ENCODE assay signal across 1 cellular context in the genomic region with DNA sequence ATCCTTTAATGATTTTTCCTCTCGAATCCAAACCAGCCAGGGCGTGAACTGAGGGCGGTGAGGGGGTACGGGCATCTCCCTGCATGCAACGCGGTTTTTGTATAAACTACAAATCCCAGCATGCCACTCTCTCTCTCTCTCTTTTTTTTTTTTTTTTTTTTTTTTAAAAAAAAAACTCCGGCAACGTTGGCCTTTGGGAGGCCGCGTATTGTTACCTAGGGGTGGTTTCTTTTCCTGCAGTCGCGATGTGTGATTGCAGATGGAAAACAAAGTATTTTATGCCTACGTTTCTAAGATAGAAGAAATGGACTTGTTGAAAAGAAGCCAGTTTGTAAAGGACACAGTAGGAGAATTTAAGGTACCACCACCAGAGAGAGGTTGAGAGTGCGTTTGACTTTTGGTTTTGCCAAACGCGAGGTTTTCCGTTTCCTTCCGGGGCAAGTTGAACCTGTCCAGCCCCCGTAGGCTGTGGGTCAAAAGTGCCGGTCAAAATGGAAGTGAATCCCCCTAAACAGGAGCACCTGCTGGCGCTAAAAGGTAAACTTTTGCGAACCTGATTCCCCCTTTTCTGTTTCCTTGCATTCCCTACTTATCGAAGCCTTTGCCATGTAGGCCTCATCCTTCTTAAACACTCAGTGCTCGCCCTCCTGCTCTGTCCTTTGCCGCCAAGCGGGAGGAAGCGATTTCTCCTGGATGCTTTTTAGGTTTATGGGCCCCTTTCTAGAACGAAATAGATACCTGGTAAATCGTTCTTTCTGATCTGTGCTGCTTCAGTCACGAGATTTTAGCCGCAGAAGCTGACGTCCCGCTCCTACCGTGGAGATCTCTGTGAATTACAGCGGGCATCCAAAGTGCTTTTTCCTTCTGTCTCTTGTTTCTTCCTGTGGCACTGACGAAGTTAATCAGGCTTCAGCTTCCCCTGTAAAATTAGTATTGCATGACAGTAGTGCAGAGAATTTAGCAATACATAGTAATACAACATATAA.
TF ChIP-seq lines count a peak whose summit lies in the region.

A gene with protein sequence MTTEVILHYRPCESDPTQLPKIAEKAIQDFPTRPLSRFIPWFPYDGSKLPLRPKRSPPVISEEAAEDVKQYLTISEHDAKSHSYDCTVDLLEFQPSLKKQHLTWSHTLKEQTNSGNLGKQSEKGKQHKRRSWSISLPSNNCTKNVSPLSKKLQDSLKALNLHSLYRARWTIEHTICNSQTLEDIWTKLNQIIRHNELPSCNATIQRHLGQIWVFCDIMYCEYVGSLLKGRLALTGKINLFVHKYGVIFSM (plus strand): TSS at position 458 of the 986 bp plus-strand sequence. CDS start 4,561 bp downstream, outside the sequence.
A gene with protein sequence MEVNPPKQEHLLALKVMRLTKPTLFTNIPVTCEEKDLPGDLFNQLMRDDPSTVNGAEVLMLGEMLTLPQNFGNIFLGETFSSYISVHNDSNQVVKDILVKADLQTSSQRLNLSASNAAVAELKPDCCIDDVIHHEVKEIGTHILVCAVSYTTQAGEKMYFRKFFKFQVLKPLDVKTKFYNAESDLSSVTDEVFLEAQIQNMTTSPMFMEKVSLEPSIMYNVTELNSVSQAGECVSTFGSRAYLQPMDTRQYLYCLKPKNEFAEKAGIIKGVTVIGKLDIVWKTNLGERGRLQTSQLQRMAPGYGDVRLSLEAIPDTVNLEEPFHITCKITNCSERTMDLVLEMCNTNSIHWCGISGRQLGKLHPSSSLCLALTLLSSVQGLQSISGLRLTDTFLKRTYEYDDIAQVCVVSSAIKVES (plus strand): TSS at position 458 of the 986 bp plus-strand sequence. CDS start 34 bp downstream, at position 492.

TF ChIP-seq in K562, 482 proteins besides CTCF, POLR2A, EP300 and RAD21 (continued from another document and continues in another):
- TF ChIP-seq, protein P1, sequence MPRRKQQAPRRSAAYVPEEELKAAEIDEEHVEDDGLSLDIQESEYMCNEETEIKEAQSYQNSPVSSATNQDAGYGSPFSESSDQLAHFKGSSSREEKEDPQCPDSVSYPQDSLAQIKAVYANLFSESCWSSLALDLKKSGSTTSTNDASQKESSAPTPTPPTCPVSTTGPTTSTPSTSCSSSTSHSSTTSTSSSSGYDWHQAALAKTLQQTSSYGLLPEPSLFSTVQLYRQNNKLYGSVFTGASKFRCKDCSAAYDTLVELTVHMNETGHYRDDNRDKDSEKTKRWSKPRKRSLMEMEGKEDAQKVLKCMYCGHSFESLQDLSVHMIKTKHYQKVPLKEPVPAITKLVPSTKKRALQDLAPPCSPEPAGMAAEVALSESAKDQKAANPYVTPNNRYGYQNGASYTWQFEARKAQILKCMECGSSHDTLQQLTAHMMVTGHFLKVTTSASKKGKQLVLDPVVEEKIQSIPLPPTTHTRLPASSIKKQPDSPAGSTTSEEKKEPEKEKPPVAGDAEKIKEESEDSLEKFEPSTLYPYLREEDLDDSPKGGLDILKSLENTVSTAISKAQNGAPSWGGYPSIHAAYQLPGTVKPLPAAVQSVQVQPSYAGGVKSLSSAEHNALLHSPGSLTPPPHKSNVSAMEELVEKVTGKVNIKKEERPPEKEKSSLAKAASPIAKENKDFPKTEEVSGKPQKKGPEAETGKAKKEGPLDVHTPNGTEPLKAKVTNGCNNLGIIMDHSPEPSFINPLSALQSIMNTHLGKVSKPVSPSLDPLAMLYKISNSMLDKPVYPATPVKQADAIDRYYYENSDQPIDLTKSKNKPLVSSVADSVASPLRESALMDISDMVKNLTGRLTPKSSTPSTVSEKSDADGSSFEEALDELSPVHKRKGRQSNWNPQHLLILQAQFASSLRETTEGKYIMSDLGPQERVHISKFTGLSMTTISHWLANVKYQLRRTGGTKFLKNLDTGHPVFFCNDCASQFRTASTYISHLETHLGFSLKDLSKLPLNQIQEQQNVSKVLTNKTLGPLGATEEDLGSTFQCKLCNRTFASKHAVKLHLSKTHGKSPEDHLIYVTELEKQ (CRISPR knock-in tag; IDR thresholded peaks at IDR 0.05) = no peak
- TF ChIP-seq SMARCE1 (IDR thresholded peaks at IDR 0.05) = no peak
- TF ChIP-seq CBX8 (IDR thresholded peaks at IDR 0.05; ENCODE audit: borderline replicate concordance, extremely low read depth, low read depth, low read length, poor library complexity, severe bottlenecking) = no peak
- peak; percentile 60 for TF ChIP-seq SUPT5H (IDR thresholded peaks at IDR 0.05)
- TF ChIP-seq SMARCA4 (IDR thresholded peaks at IDR 0.05) = no peak
- no peak for TF ChIP-seq SRSF1 (IDR thresholded peaks at IDR 0.05; ENCODE audit: low read depth, low read length)
- TF ChIP-seq, protein P2, sequence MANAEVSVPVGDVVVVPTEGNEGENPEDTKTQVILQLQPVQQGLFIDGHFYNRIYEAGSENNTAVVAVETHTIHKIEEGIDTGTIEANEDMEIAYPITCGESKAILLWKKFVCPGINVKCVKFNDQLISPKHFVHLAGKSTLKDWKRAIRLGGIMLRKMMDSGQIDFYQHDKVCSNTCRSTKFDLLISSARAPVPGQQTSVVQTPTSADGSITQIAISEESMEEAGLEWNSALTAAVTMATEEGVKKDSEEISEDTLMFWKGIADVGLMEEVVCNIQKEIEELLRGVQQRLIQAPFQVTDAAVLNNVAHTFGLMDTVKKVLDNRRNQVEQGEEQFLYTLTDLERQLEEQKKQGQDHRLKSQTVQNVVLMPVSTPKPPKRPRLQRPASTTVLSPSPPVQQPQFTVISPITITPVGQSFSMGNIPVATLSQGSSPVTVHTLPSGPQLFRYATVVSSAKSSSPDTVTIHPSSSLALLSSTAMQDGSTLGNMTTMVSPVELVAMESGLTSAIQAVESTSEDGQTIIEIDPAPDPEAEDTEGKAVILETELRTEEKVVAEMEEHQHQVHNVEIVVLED (CRISPR knock-in tag; IDR thresholded peaks at IDR 0.05) = no peak
- no peak for TF ChIP-seq NEUROD1 (IDR thresholded peaks at IDR 0.05; ENCODE audit: borderline replicate concordance, low read depth, low read length, partially characterized antibody)
- TF ChIP-seq NCOA6 (IDR thresholded peaks at IDR 0.05) = no peak
- TF ChIP-seq, protein P3, sequence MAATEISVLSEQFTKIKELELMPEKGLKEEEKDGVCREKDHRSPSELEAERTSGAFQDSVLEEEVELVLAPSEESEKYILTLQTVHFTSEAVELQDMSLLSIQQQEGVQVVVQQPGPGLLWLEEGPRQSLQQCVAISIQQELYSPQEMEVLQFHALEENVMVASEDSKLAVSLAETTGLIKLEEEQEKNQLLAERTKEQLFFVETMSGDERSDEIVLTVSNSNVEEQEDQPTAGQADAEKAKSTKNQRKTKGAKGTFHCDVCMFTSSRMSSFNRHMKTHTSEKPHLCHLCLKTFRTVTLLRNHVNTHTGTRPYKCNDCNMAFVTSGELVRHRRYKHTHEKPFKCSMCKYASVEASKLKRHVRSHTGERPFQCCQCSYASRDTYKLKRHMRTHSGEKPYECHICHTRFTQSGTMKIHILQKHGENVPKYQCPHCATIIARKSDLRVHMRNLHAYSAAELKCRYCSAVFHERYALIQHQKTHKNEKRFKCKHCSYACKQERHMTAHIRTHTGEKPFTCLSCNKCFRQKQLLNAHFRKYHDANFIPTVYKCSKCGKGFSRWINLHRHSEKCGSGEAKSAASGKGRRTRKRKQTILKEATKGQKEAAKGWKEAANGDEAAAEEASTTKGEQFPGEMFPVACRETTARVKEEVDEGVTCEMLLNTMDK (IDR thresholded peaks at IDR 0.05; ENCODE audit: borderline replicate concordance, insufficient read depth, low read depth, low read length, poor library complexity, severe bottlenecking) = no peak
- TF ChIP-seq ZNF707 (CRISPR knock-in tag; conservative IDR thresholded peaks at IDR 0.05) = no peak
- TF ChIP-seq SPI1 (IDR thresholded peaks at IDR 0.05; ENCODE audit: borderline replicate concordance, low read depth, low read length) = no peak
- TF ChIP-seq THRAP3 (IDR thresholded peaks at IDR 0.05; ENCODE audit: borderline replicate concordance) = no peak
- no peak for TF ChIP-seq SAFB (IDR thresholded peaks at IDR 0.05; ENCODE audit: borderline replicate concordance, low read depth, low read length)
- TF ChIP-seq, protein P4, sequence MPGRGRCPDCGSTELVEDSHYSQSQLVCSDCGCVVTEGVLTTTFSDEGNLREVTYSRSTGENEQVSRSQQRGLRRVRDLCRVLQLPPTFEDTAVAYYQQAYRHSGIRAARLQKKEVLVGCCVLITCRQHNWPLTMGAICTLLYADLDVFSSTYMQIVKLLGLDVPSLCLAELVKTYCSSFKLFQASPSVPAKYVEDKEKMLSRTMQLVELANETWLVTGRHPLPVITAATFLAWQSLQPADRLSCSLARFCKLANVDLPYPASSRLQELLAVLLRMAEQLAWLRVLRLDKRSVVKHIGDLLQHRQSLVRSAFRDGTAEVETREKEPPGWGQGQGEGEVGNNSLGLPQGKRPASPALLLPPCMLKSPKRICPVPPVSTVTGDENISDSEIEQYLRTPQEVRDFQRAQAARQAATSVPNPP (IDR thresholded peaks at IDR 0.05; ENCODE audit: borderline replicate concordance, insufficient read depth, insufficient read length) = no peak
- no peak for TF ChIP-seq PHF21A (IDR thresholded peaks at IDR 0.05; ENCODE audit: borderline replicate concordance, low read depth)
- TF ChIP-seq RBM22 (IDR thresholded peaks at IDR 0.05; ENCODE audit: low read depth, low read length, poor library complexity, severe bottlenecking) = no peak
- TF ChIP-seq ZNF57 (CRISPR knock-in tag; IDR thresholded peaks at IDR 0.05) = no peak
- TF ChIP-seq BMI1 (IDR thresholded peaks at IDR 0.05; ENCODE audit: low read length) = no peak
- no peak for TF ChIP-seq ZNF133 (CRISPR knock-in tag; IDR thresholded peaks at IDR 0.05)
- no peak for TF ChIP-seq SMARCC2 (IDR thresholded peaks at IDR 0.05; ENCODE audit: low read depth)
- no peak for TF ChIP-seq ZSCAN29 (IDR thresholded peaks at IDR 0.05)
- no peak for TF ChIP-seq RBM25 (IDR thresholded peaks at IDR 0.05; ENCODE audit: low read depth, low read length, severe bottlenecking)
- no peak for TF ChIP-seq ZBTB8A (IDR thresholded peaks at IDR 0.05; ENCODE audit: partially characterized antibody)
- TF ChIP-seq PTBP1 (IDR thresholded peaks at IDR 0.05; ENCODE audit: low read depth, low read length) = no peak
- TF ChIP-seq, protein P5, sequence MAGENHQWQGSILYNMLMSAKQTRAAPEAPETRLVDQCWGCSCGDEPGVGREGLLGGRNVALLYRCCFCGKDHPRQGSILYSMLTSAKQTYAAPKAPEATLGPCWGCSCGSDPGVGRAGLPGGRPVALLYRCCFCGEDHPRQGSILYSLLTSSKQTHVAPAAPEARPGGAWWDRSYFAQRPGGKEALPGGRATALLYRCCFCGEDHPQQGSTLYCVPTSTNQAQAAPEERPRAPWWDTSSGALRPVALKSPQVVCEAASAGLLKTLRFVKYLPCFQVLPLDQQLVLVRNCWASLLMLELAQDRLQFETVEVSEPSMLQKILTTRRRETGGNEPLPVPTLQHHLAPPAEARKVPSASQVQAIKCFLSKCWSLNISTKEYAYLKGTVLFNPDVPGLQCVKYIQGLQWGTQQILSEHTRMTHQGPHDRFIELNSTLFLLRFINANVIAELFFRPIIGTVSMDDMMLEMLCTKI (IDR thresholded peaks at IDR 0.05; ENCODE audit: partially characterized antibody) = no peak
- TF ChIP-seq, protein P6, sequence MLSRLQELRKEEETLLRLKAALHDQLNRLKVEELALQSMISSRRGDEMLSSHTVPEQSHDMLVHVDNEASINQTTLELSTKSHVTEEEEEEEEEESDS (CRISPR knock-in tag; IDR thresholded peaks at IDR 0.05) = no peak
- TF ChIP-seq, protein P7, sequence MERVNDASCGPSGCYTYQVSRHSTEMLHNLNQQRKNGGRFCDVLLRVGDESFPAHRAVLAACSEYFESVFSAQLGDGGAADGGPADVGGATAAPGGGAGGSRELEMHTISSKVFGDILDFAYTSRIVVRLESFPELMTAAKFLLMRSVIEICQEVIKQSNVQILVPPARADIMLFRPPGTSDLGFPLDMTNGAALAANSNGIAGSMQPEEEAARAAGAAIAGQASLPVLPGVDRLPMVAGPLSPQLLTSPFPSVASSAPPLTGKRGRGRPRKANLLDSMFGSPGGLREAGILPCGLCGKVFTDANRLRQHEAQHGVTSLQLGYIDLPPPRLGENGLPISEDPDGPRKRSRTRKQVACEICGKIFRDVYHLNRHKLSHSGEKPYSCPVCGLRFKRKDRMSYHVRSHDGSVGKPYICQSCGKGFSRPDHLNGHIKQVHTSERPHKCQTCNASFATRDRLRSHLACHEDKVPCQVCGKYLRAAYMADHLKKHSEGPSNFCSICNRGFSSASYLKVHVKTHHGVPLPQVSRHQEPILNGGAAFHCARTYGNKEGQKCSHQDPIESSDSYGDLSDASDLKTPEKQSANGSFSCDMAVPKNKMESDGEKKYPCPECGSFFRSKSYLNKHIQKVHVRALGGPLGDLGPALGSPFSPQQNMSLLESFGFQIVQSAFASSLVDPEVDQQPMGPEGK (CRISPR knock-in tag; IDR thresholded peaks at IDR 0.05; ENCODE audit: borderline replicate concordance) = no peak
- TF ChIP-seq RBM17 (IDR thresholded peaks at IDR 0.05; ENCODE audit: borderline replicate concordance, low read depth, low read length) = no peak
- peak; percentile 43; the same call in 1 of the 2 replicates for TF ChIP-seq FOSL1 (tag; conservative IDR thresholded peaks at IDR 0.05)
- TF ChIP-seq ZNF197 (CRISPR knock-in tag; IDR thresholded peaks at IDR 0.05; ENCODE audit: low read depth) = peak; percentile 90
- TF ChIP-seq, protein P8, sequence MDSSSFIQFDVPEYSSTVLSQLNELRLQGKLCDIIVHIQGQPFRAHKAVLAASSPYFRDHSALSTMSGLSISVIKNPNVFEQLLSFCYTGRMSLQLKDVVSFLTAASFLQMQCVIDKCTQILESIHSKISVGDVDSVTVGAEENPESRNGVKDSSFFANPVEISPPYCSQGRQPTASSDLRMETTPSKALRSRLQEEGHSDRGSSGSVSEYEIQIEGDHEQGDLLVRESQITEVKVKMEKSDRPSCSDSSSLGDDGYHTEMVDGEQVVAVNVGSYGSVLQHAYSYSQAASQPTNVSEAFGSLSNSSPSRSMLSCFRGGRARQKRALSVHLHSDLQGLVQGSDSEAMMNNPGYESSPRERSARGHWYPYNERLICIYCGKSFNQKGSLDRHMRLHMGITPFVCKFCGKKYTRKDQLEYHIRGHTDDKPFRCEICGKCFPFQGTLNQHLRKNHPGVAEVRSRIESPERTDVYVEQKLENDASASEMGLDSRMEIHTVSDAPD (CRISPR knock-in tag; IDR thresholded peaks at IDR 0.05) = no peak
- TF ChIP-seq MCM2 (IDR thresholded peaks at IDR 0.05; ENCODE audit: low read depth) = no peak
- no peak for TF ChIP-seq LEF1 (IDR thresholded peaks at IDR 0.05)
- peak; percentile 51; the same call in 1 of the 2 replicates for TF ChIP-seq HLTF (IDR thresholded peaks at IDR 0.05)
- no peak for TF ChIP-seq MTF1 (CRISPR knock-in tag; IDR thresholded peaks at IDR 0.05; ENCODE audit: borderline replicate concordance)
- TF ChIP-seq, protein P9, sequence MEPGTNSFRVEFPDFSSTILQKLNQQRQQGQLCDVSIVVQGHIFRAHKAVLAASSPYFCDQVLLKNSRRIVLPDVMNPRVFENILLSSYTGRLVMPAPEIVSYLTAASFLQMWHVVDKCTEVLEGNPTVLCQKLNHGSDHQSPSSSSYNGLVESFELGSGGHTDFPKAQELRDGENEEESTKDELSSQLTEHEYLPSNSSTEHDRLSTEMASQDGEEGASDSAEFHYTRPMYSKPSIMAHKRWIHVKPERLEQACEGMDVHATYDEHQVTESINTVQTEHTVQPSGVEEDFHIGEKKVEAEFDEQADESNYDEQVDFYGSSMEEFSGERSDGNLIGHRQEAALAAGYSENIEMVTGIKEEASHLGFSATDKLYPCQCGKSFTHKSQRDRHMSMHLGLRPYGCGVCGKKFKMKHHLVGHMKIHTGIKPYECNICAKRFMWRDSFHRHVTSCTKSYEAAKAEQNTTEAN (CRISPR knock-in tag; IDR thresholded peaks at IDR 0.05) = no peak
- TF ChIP-seq EHMT2 (IDR thresholded peaks at IDR 0.05) = peak; percentile 18; the same call in 1 of the 2 replicates
